In genomic region chr13:42964681-42965305, GRCh38 we compare ENCODE assay signal across 21 cellular contexts. TPM values are rescaled to one million over a fixed set of nuclear protein-coding genes. Genes with fewer than 3 reads are reported as not detected.
DNase-seq lines count a peak whose midpoint lies in the region; TF ChIP-seq lines count a peak whose summit lies in the region.
"Had no signal": no experiment of that assay in that cellular context is flagged by ENCODE, and none has a peak within 500 bp of the region (broad histone marks: within the 10 kb centered on the region; RNA-seq: fewer than 3 reads in every experiment).

No MANE protein-coding gene starts in this region.

- WGBS in smooth muscle cell (ENCODE audit: low lambda C conversion rate): 45% methylated on average over 1 of the region's 1 CpG

- peak; percentile 26 for DNase-seq in EL
- peak; percentile 18 for DNase-seq in astrocyte of the spinal cord (ENCODE audit: low read depth, low spot score)
- peak; percentile 29 for DNase-seq in left kidney (ENCODE audit: low read depth, low spot score)
- no peak for DNase-seq in smooth muscle cell (lab: John Stamatoyannopoulos, UW; ENCODE audit: unreplicated experiment)
- DNase-seq in uterus: no peak
- DNase-seq in erythroblast (lab: John Stamatoyannopoulos, UW): no peak
- no peak for DNase-seq in NK-92 (lab: John Stamatoyannopoulos, UW; ENCODE audit: unreplicated experiment)
- DNase-seq: Caco-2; CD4-positive, alpha-beta memory T cell; DMS 273 treated with DMSO at 0.1 percent for 48 hours; DND-41; Karpas-422; MV-4-11; NCI-H1105 treated with DMSO at 0.1 percent for 48 hours; NCI-H2029 treated with DMSO at 0.1 percent for 48 hours; NCI-H345; NCI-H524; NCI-H82; OCI-M1; SJCRH30 had no signal

- no peaks in the 10 kb centered on the region for H3K36me3 ChIP-seq in smooth muscle cell (ENCODE audit: low read depth)
- H3K36me3 ChIP-seq in uterus: no peaks in the 10 kb centered on the region
- H3K36me3 ChIP-seq: SJCRH30 had no signal

- H3K4me2 ChIP-seq in smooth muscle cell: peak overlapping the region; percentile 47
- H3K4me2 ChIP-seq: BLaER1 treated with 17β-estradiol and CSF1 and Interleukin-3, amounts not matched to agents 10 nM and 100 nM had no signal

- H3K27ac ChIP-seq in smooth muscle cell (ENCODE audit: low read depth) (peak overlapping the region; percentile 4), uterus (no peak overlapping the region)
- H3K27ac ChIP-seq: BLaER1 treated with 17β-estradiol and CSF1 and Interleukin-3, amounts not matched to agents 10 nM and 100 nM; SJCRH30 had no signal

- intact Hi-C loops in uterus (cut with DNase I; ENCODE audit: low total_unique reads): no loop called here

- no peaks in the 10 kb centered on the region for H3F3A ChIP-seq in smooth muscle cell (ENCODE audit: low read depth)

- H3K4me1 ChIP-seq in smooth muscle cell (ENCODE audit: low read depth) (peaks cover 10% of the 10 kb centered on the region), uterus (no peaks in the 10 kb centered on the region)

- no peaks in the 10 kb centered on the region for H3K79me2 ChIP-seq in smooth muscle cell (ENCODE audit: low read depth)

- no peak for TF ChIP-seq CTCF in astrocyte of the spinal cord (IDR thresholded peaks at IDR 0.05; ENCODE audit: low read depth, low read length)
- no peak for TF ChIP-seq CTCF in smooth muscle cell (IDR thresholded peaks at IDR 0.05; ENCODE audit: borderline replicate concordance, insufficient read depth, poor library complexity, severe bottlenecking)
- no peak for TF ChIP-seq CTCF in uterus (IDR thresholded peaks at IDR 0.05)

- H3K9ac ChIP-seq in smooth muscle cell (ENCODE audit: low read depth): no peak overlapping the region
- H3K9ac ChIP-seq: BLaER1 treated with 17β-estradiol and CSF1 and Interleukin-3, amounts not matched to agents 10 nM and 100 nM had no signal

- H3K27me3 ChIP-seq in smooth muscle cell (ENCODE audit: low read depth): no peaks in the 10 kb centered on the region
- H3K27me3 ChIP-seq in uterus: no peaks in the 10 kb centered on the region
- H3K27me3 ChIP-seq: BLaER1 treated with 17β-estradiol and CSF1 and Interleukin-3, amounts not matched to agents 10 nM and 100 nM; SJCRH30 had no signal

- no peaks in the 10 kb centered on the region for H4K20me1 ChIP-seq in smooth muscle cell (ENCODE audit: low read depth)
- H4K20me1 ChIP-seq: BLaER1 treated with 17β-estradiol and CSF1 and Interleukin-3, amounts not matched to agents 10 nM and 100 nM had no signal

- no peaks in the 10 kb centered on the region for H3K9me3 ChIP-seq in smooth muscle cell (replicated peaks; ENCODE audit: low read depth)
- H3K9me3 ChIP-seq in uterus: no peaks in the 10 kb centered on the region
- H3K9me3 ChIP-seq: BLaER1 treated with 17β-estradiol and CSF1 and Interleukin-3, amounts not matched to agents 10 nM and 100 nM; Caco-2; SJCRH30 had no signal

- H2AFZ ChIP-seq in smooth muscle cell (ENCODE audit: low read depth): peak overlapping the region; percentile 28

- in situ Hi-C loops in astrocyte of the spinal cord (cut with HindIII; ENCODE audit: low sequenced_read_pairs): no loop called here

- H3K4me3 ChIP-seq in astrocyte of the spinal cord (ENCODE audit: low read depth, low read length) (no peak overlapping the region), smooth muscle cell (no peak overlapping the region), uterus (no peak overlapping the region)
- H3K4me3 ChIP-seq: BLaER1 treated with 17β-estradiol and CSF1 and Interleukin-3, amounts not matched to agents 10 nM and 100 nM; SJCRH30 had no signal

- TF ChIP-seq POLR2A in uterus (IDR thresholded peaks at IDR 0.05) (no peak), erythroblast (IDR thresholded peaks at IDR 0.05; ENCODE audit: low read length) (no peak)

RNA-seq across cellular contexts. Expression of gene EPSTI1, which starts 27.2 kb away (rescaled TPM):
- total RNA-seq in smooth muscle cell (3.3 and 13.9 TPM in 2 replicates), uterus (10 to 100 TPM in 2 of 4 donors, 1 to 10 TPM in 2; 6.5 to 16.9 (median 11.4) TPM)
- 2.4 and 9.1 TPM in 2 replicates for polyA plus RNA-seq in smooth muscle cell

RNA-seq across cellular contexts. Expression of gene DNAJC15, which starts 58.6 kb away (rescaled TPM):
- 4.3 and 4.4 TPM in 2 replicates for total RNA-seq in smooth muscle cell
- 6.9 and 15.6 TPM in 2 replicates for polyA plus RNA-seq in smooth muscle cell
- total RNA-seq in uterus: 10 to 100 TPM in 1 of 4 donors, 1 to 10 TPM in 3; 3.6 to 14.5 (median 6.1) TPM

Comparison
In these comparisons a context has a peak if more than half of its experiments do, and no peak if none do; other contexts are left out.
1. DNase-seq: peak in EL (single experiment), astrocyte of the spinal cord (single experiment) and left kidney (single experiment); none in smooth muscle cell (single experiment), uterus (0 of 2), erythroblast (0 of 2) and NK-92 (single experiment).